ENCODE assay signal across 9 cellular contexts in genomic region chr2:45014016-45014702, GRCh38. TPM values are rescaled to one million over a fixed set of nuclear protein-coding genes. Genes with fewer than 3 reads are reported as not detected.
DNase-seq lines count a peak whose midpoint lies in the region; ATAC-seq and TF ChIP-seq lines count a peak whose summit lies in the region.
"Had no signal": no experiment of that assay in that cellular context is flagged by ENCODE, and none has a peak within 500 bp of the region (broad histone marks: within the 10 kb centered on the region; RNA-seq: fewer than 3 reads in every experiment).

No MANE protein-coding gene starts in this region.

- no peak overlapping the region for H3K27ac Mint-ChIP-seq in neural crest cell (ENCODE audit: unreplicated experiment)

- H3K27me3 Mint-ChIP-seq in neural crest cell (ENCODE audit: low read depth) = peaks cover 94% of the 10 kb centered on the region

- H3K4me3 Mint-ChIP-seq in neural crest cell = peak overlapping the region; percentile 83

- peak overlapping the region; percentile 82 for H3K4me2 ChIP-seq in GM23248 (ENCODE audit: unreplicated experiment)

- TF ChIP-seq CTCF in fibroblast of mammary gland (conservative IDR thresholded peaks at IDR 0.05; ENCODE audit: control insufficient read depth, insufficient read depth, low read depth, low read length) (no peak), neural crest cell (conservative IDR thresholded peaks at IDR 0.05) (peak; percentile 79)

- H2AFZ ChIP-seq in GM23248 = peak overlapping the region; percentile 91

- peak overlapping the region; percentile 71 for H3K9ac ChIP-seq in GM23248

- DNase-seq in ACHN (peak; percentile 80), GM23248 (peak; percentile 82), fibroblast of mammary gland (ENCODE audit: low read depth) (peak; percentile 70), neural crest cell (ENCODE audit: low read depth, low spot score) (peak; percentile 61)
- DNase-seq in effector CD4-positive, alpha-beta T cell = no peak

- WGBS in GM23248 (ENCODE audit: low coverage in 1 of 2, low lambda C conversion rate in 2 of 2, missing lambda C conversion rate in 2 of 2), 2 experiments = 7% methylated on average over 28 to 40 of the region's 57 CpGs

- H3K27ac ChIP-seq in GM23248 = no peak overlapping the region

- H3K9me2 ChIP-seq in GM23248 (ENCODE audit: insufficient read depth) = no peaks in the 10 kb centered on the region

- H3K4me3 ChIP-seq in GM23248 (peak overlapping the region; percentile 69), fibroblast of mammary gland (ENCODE audit: control insufficient read depth, low read depth, low read length) (peak overlapping the region; percentile 40)

- H3K36me3 Mint-ChIP-seq in neural crest cell (ENCODE audit: low read depth) = no peaks in the 10 kb centered on the region

- peaks cover 53% of the 10 kb centered on the region for H3K27me3 ChIP-seq in GM23248 (replicated peaks; ENCODE audit: insufficient read depth)

- no peaks in the 10 kb centered on the region for H3K9me3 ChIP-seq in GM23248 (ENCODE audit: low read depth)

- no peaks in the 10 kb centered on the region for H3K9me3 Mint-ChIP-seq in neural crest cell

- H3F3A ChIP-seq in GM23248 (ENCODE audit: insufficient read depth) = peaks cover 6% of the 10 kb centered on the region; the same call in 1 of the 2 replicates

- ATAC-seq in SK-N-SH treated with all-trans-retinoic acid at 6 μM for 48 hours = peak; percentile 33
- ATAC-seq in HG03571 (IDR thresholded peaks at IDR 0.05; ENCODE audit: unreplicated experiment) = no peak
- no peak for ATAC-seq in GM21447 (IDR thresholded peaks at IDR 0.05; ENCODE audit: unreplicated experiment)

- no peaks in the 10 kb centered on the region for H4K20me1 ChIP-seq in GM23248 (ENCODE audit: insufficient read depth)

- 0 out of 2 replicates have a peak, but pooled peaks cover 4% of the 10 kb centered on the region for H3K4me1 ChIP-seq in GM23248 (ENCODE audit: insufficient read depth)

- no peaks in the 10 kb centered on the region for H3K36me3 ChIP-seq in GM23248 (ENCODE audit: low read depth)

- H3K79me2 ChIP-seq in GM23248 (ENCODE audit: insufficient read depth) = no peaks in the 10 kb centered on the region

- in situ Hi-C loops in ACHN (cut with HindIII; ENCODE audit: low pct_ligation_motif_present, low pct_unique_long_range_greater_than_20kb, low sequenced_read_pairs) (no loop called here), GM23248 (cut with MboI) (no loop called here)

- peaks cover 20% of the 10 kb centered on the region for H3K4me1 Mint-ChIP-seq in neural crest cell

TF ChIP-seq in SK-N-SH treated with all-trans-retinoic acid at 6 μM for 48 hours, 23 proteins besides CTCF, POLR2A, EP300 and RAD21:
- TF ChIP-seq ZNF70 (CRISPR knock-in tag; IDR thresholded peaks at IDR 0.05) = no peak
- TF ChIP-seq POU6F1 (CRISPR knock-in tag; IDR thresholded peaks at IDR 0.05; ENCODE audit: borderline replicate concordance, low read depth) = no peak
- TF ChIP-seq CREB5 (CRISPR knock-in tag; IDR thresholded peaks at IDR 0.05; ENCODE audit: low read depth) = no peak
- no peak for TF ChIP-seq PATZ1 (CRISPR knock-in tag; IDR thresholded peaks at IDR 0.05; ENCODE audit: borderline replicate concordance)
- peak; percentile 24; the same call in 1 of the 2 replicates for TF ChIP-seq ZFP3 (CRISPR knock-in tag; IDR thresholded peaks at IDR 0.05)

RNA-seq across cellular contexts. Expression of gene SIX2, which starts 4.9 kb away (rescaled TPM):
- total RNA-seq in GM23248 (2014; rRNA removed; shearing (Covaris generic)) = 0.63 TPM in 1 of 2 replicates, not detected in the other
- polyA plus RNA-seq in GM23248 (2016; fragmentation: Nextera tagmentation; extraction: Ambion mirVana) = 0.19 and 0.22 TPM in 2 replicates
- total RNA-seq in neural crest cell = 0.14 TPM in 1 of 2 replicates, not detected in the other
- total RNA-seq: dermis microvascular lymphatic vessel endothelial cell had no signal
